In the genomic region with DNA sequence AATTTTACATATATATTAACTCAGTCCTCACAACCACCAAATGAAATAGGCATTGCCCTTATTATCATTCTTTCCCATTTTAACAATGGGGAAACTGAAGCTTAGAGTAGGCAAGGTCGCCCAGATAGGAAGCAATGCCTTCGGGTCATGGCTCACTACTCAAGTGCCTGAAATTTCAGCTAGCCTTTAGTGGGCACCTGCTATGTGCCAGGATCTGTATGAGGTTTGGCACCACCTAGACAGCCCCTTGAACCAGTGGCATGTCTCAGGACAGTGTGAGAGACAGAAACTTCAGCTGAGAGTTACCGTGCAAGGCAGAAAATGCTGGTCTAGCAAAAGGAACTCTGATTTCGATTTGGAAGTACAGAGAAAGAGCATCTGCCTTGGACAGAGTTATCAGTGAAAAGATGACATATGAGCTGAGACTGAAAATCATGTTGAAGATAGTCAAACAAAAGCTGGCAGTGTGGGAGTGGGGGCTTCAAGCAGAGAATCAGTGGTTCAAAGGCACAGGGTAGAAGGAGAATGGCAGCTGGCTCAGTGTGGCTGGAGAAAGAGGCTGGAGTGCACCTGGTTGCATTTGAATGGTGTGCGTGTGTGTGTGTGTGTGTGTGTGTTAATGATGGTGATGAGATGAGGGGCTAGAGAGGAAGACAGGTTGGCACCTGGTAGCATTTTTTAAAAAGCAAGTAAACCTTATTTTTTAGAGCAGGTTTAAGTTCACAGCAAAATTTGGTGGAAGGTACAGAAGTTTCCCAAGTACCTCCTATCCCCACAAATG, we compare ENCODE assay signal across 9 cellular contexts. TPM values are rescaled to one million over a fixed set of nuclear protein-coding genes. Genes with fewer than 3 reads are reported as not detected.
A peak's percentile ranks its signal among the peaks of the same experiment; 100 is the strongest.
DNase-seq lines count a peak whose midpoint lies in the region; ATAC-seq and TF ChIP-seq lines count a peak whose summit lies in the region.
"Had no signal": no experiment of that assay in that cellular context is flagged by ENCODE, and none has a peak within 500 bp of the region (broad histone marks: within the 10 kb centered on the region; RNA-seq: fewer than 3 reads in every experiment).

No MANE protein-coding gene starts in this region.

- peaks cover 0 to 1% (median 0%) of the 10 kb centered on the region in 7 donors for H3K9me3 Mint-ChIP-seq in CD4-positive, CD25-positive, alpha-beta regulatory T cell
- H3K9me3 Mint-ChIP-seq in activated CD8-positive, alpha-beta T cell treated with anti-CD3 and anti-CD28 coated beads for 36 hours: no peaks in the 10 kb centered on the region

- no peaks in the 10 kb centered on the region for H3K27me3 Mint-ChIP-seq in CD4-positive, CD25-positive, alpha-beta regulatory T cell
- no peaks in the 10 kb centered on the region for H3K27me3 Mint-ChIP-seq in activated CD8-positive, alpha-beta T cell treated with anti-CD3 and anti-CD28 coated beads for 36 hours

- TF ChIP-seq CTCF in GM12865 (IDR thresholded peaks at IDR 0.05; ENCODE audit: insufficient read depth, low read depth, low read length, missing control alignments): no peak
- no peak for TF ChIP-seq CTCF in activated CD8-positive, alpha-beta T cell treated with anti-CD3 and anti-CD28 coated beads for 36 hours (IDR thresholded peaks at IDR 0.05)

- POLR2A ChIA-PET in activated CD8-positive, alpha-beta T cell treated with anti-CD3 and anti-CD28 coated beads for 36 hours (lab: Charles Lee): interaction anchor here (0.9 kb wide), 1 partner anchor 13 kb away, joined by 3 read pairs; no protein-coding TSS in a partner anchor

- DNase-seq in CD4-positive, CD25-positive, alpha-beta regulatory T cell: no peak
- DNase-seq in GM12865 (ENCODE audit: low read depth) (peak; percentile 18), HUDEP-2 (lab: John Stamatoyannopoulos, UW; ENCODE audit: unreplicated experiment in 76 of 76) (no peak), iPS-NIHi11 (ENCODE audit: low spot score) (no peak), SKM-1 treated with dmso at 0.1 percent for 144 hours (lab: John Stamatoyannopoulos, UW; ENCODE audit: unreplicated experiment) (no peak)
- no peak for DNase-seq in activated CD8-positive, alpha-beta T cell treated with anti-CD3 and anti-CD28 coated beads for 36 hours

- peak overlapping the region; percentile 54 for H3K4me3 ChIP-seq in CD4-positive, CD25-positive, alpha-beta regulatory T cell (ENCODE audit: low read depth, low read length)
- H3K4me3 ChIP-seq in GM12865 (ENCODE audit: low read depth, low read length) (no peak overlapping the region), mesodermal cell (ENCODE audit: extremely low read depth, insufficient read depth, low read length, poor library complexity, severe bottlenecking) (no peak overlapping the region)

- H3K27ac ChIP-seq in CD4-positive, CD25-positive, alpha-beta regulatory T cell (ENCODE audit: insufficient read depth, low read length, poor library complexity, severe bottlenecking): peak overlapping the region; percentile 92
- peak overlapping the region; percentile 99 for H3K27ac ChIP-seq in mesodermal cell (ENCODE audit: low read depth, low read length, severe bottlenecking)
- H3K27ac ChIP-seq: HL-60 had no signal

- no peaks in the 10 kb centered on the region for H3K27me3 ChIP-seq in CD4-positive, CD25-positive, alpha-beta regulatory T cell (ENCODE audit: control insufficient read depth, insufficient read depth, low read length)

- H3K4me1 Mint-ChIP-seq in CD4-positive, CD25-positive, alpha-beta regulatory T cell: peaks cover 16 to 92% (median 69%) of the 10 kb centered on the region in 4 donors
- H3K4me1 Mint-ChIP-seq in activated CD8-positive, alpha-beta T cell treated with anti-CD3 and anti-CD28 coated beads for 36 hours (ENCODE audit: low read depth): peaks cover 81% of the 10 kb centered on the region

- intact Hi-C loops in activated CD8-positive, alpha-beta T cell treated with anti-CD3 and anti-CD28 coated beads for 36 hours (cut with micrococcal nuclease): no loop called here

- peaks cover 79% of the 10 kb centered on the region for H3K4me1 ChIP-seq in CD4-positive, CD25-positive, alpha-beta regulatory T cell (ENCODE audit: control insufficient read depth, insufficient read depth, low read length, poor library complexity, severe bottlenecking)
- H3K4me1 ChIP-seq in mesodermal cell (ENCODE audit: control insufficient read depth, insufficient read depth, low read length, poor library complexity, severe bottlenecking): peaks cover 58% of the 10 kb centered on the region

- H3K27ac Mint-ChIP-seq in CD4-positive, CD25-positive, alpha-beta regulatory T cell: peak overlapping the region; percentile 87 to 99 (median 93)
- H3K27ac Mint-ChIP-seq in activated CD8-positive, alpha-beta T cell treated with anti-CD3 and anti-CD28 coated beads for 36 hours: peak overlapping the region; percentile 93

- no peaks in the 10 kb centered on the region for H3K36me3 ChIP-seq in CD4-positive, CD25-positive, alpha-beta regulatory T cell (ENCODE audit: control insufficient read depth, insufficient read depth, low read length)
- peaks cover 5% of the 10 kb centered on the region for H3K36me3 ChIP-seq in mesodermal cell (ENCODE audit: control insufficient read depth, insufficient read depth, low read length)

- H3K9me3 ChIP-seq in CD4-positive, CD25-positive, alpha-beta regulatory T cell (ENCODE audit: control insufficient read depth in 2 of 2, low read length in 2 of 2): no peaks in the 10 kb centered on the region
- no peaks in the 10 kb centered on the region for H3K9me3 ChIP-seq in mesodermal cell (ENCODE audit: control insufficient read depth, low read length)

- peak in 1 of 2 donors; percentile 0 for ATAC-seq in CD4-positive, CD25-positive, alpha-beta regulatory T cell (ENCODE audit: low read depth in 2 of 2)
- ATAC-seq in activated CD8-positive, alpha-beta T cell treated with anti-CD3 and anti-CD28 coated beads for 36 hours: no peak
- no peak for ATAC-seq in GM19455 (IDR thresholded peaks at IDR 0.05; ENCODE audit: unreplicated experiment)

- no peaks in the 10 kb centered on the region for H3K36me3 Mint-ChIP-seq in CD4-positive, CD25-positive, alpha-beta regulatory T cell
- no peaks in the 10 kb centered on the region for H3K36me3 Mint-ChIP-seq in activated CD8-positive, alpha-beta T cell treated with anti-CD3 and anti-CD28 coated beads for 36 hours (ENCODE audit: low read depth)

- 89 to 92% methylated on average over 4 to 5 of the region's 5 CpGs for WGBS in mesodermal cell (ENCODE audit: insufficient coverage in 2 of 2), 2 experiments

- CTCF ChIA-PET in activated CD8-positive, alpha-beta T cell treated with anti-CD3 and anti-CD28 coated beads for 36 hours (lab: Charles Lee): interaction anchor here (1.7 to 5.1 kb wide), 3 partner anchors 15 to 25 kb away, joined by 5 to 51 read pairs (median 8); no protein-coding TSS in a partner anchor

- peak overlapping the region; percentile 30 to 63 (median 51) for H3K4me3 Mint-ChIP-seq in CD4-positive, CD25-positive, alpha-beta regulatory T cell
- H3K4me3 Mint-ChIP-seq in activated CD8-positive, alpha-beta T cell treated with anti-CD3 and anti-CD28 coated beads for 36 hours: no peak overlapping the region

RNA-seq across cellular contexts. Expression of a gene that starts 29.1 kb away (rescaled TPM):
- not detected for total RNA-seq in CD4-positive, CD25-positive, alpha-beta regulatory T cell
- not detected for polyA plus RNA-seq in CD4-positive, CD25-positive, alpha-beta regulatory T cell
- not detected for total RNA-seq in activated CD8-positive, alpha-beta T cell treated with anti-CD3 and anti-CD28 coated beads for 36 hours
- polyA plus RNA-seq in mesodermal cell (2013, experiment 1 of 2): 160 TPM
- 121 TPM for polyA plus RNA-seq in mesodermal cell (2013, experiment 2 of 2)
